ENCODE assay signal across 30 cellular contexts in genomic region chr1:67118191-67118590, GRCh38. TPM values are rescaled to one million over a fixed set of nuclear protein-coding genes. Genes with fewer than 3 reads are reported as not detected.
"Had no signal": no experiment of that assay in that cellular context is flagged by ENCODE, and none has a peak within 500 bp of the region (broad histone marks: within the 10 kb centered on the region; RNA-seq: fewer than 3 reads in every experiment).

No MANE protein-coding gene starts in this region.

- H3K36me3 Mint-ChIP-seq: activated naive CD4-positive, alpha-beta T cell treated with anti-CD3 and anti-CD28 coated beads, Interleukin-2, amount 10 ng/mL, durations not matched to agents 7 days and 5 days had no signal

- DNase-seq: activated CD4-positive, alpha-beta memory T cell treated with anti-CD3 and anti-CD28 coated beads, Interleukin-2, amount 10 ng/mL, durations not matched to agents 7 days and 5 days; activated CD4-positive, alpha-beta T cell treated with anti-CD3 and anti-CD28 coated beads for 48 hours; activated CD4-positive, CD25-positive, alpha-beta regulatory T cell; activated effector memory CD4-positive, alpha-beta T cell treated with Interleukin-2 at 50 U/mL for 16 hours; activated naive CD4-positive, alpha-beta T cell treated with anti-CD3 and anti-CD28 coated beads, Interleukin-2, amount 10 ng/mL, durations not matched to agents 7 days and 5 days; activated T-cell treated with anti-CD3 and anti-CD28 coated beads, Interleukin-2, amount 50 U/mL, for 72 hours; body of pancreas; cortex of kidney; endodermal cell; esophagus squamous epithelium; gastrocnemius medialis; head of caudate nucleus; hypothalamus; left colon; lower lobe of right lung; naive thymus-derived CD4-positive, alpha-beta T cell; posterior cingulate gyrus; sigmoid colon; stimulated activated CD4-positive, alpha-beta T cell treated with anti-CD3 and anti-CD28 coated beads, Interleukin-2, amount 100 ng/mL, for 48 hours; stimulated activated CD8-positive, alpha-beta memory T cell treated with anti-CD3 and anti-CD28 coated beads, Interleukin-4, amount 100 ng/mL, for 48 hours; stimulated activated naive B cell treated with anti-CD40 and anti-IgM and Interleukin-4, amounts not matched to agents 10 μg/mL and 1 μg/mL and 100 μg/mL, for 72 hours; transverse colon had no signal

- H3K27me3 Mint-ChIP-seq: naive thymus-derived CD4-positive, alpha-beta T cell; stimulated activated naive B cell treated with anti-CD40 and anti-IgM and Interleukin-4, amounts not matched to agents 10 μg/mL and 1 μg/mL and 100 μg/mL, for 72 hours had no signal

- H3K4me3 ChIP-seq: body of pancreas, cardiac muscle cell, esophagus squamous epithelium, gastrocnemius medialis, lower lobe of right lung, sigmoid colon, transverse colon, vagina had no signal

- H3K9me3 Mint-ChIP-seq: activated CD4-positive, alpha-beta memory T cell treated with anti-CD3 and anti-CD28 coated beads, Interleukin-2, amount 10 ng/mL, durations not matched to agents 7 days and 5 days; activated naive CD4-positive, alpha-beta T cell treated with anti-CD3 and anti-CD28 coated beads, Interleukin-2, amount 10 ng/mL, durations not matched to agents 7 days and 5 days; endodermal cell had no signal

- H3K27ac Mint-ChIP-seq: activated CD4-positive, alpha-beta memory T cell treated with anti-CD3 and anti-CD28 coated beads, Interleukin-2, amount 10 ng/mL, durations not matched to agents 7 days and 5 days; activated naive CD4-positive, alpha-beta T cell treated with anti-CD3 and anti-CD28 coated beads, Interleukin-2, amount 10 ng/mL, durations not matched to agents 7 days and 5 days; activated T-cell treated with anti-CD3 and anti-CD28 coated beads, Interleukin-2, amount 50 U/mL, for 72 hours; endodermal cell; naive thymus-derived CD4-positive, alpha-beta T cell; stimulated activated naive B cell treated with anti-CD40 and anti-IgM and Interleukin-4, amounts not matched to agents 10 μg/mL and 1 μg/mL and 100 μg/mL, for 72 hours had no signal

- H3K36me3 ChIP-seq: cardiac muscle cell, esophagus squamous epithelium, gastrocnemius medialis, lower lobe of right lung, sigmoid colon, transverse colon, vagina had no signal

- H3K4me1 ChIP-seq: body of pancreas, esophagus squamous epithelium, gastrocnemius medialis, lower lobe of right lung, sigmoid colon, transverse colon, vagina had no signal

- H3K27ac ChIP-seq: body of pancreas, cardiac muscle cell, esophagus squamous epithelium, gastrocnemius medialis, lower lobe of right lung, sigmoid colon, transverse colon, vagina had no signal

- H3K4me3 Mint-ChIP-seq: activated CD4-positive, alpha-beta memory T cell treated with anti-CD3 and anti-CD28 coated beads, Interleukin-2, amount 10 ng/mL, durations not matched to agents 7 days and 5 days; activated naive CD4-positive, alpha-beta T cell treated with anti-CD3 and anti-CD28 coated beads, Interleukin-2, amount 10 ng/mL, durations not matched to agents 7 days and 5 days; activated T-cell treated with anti-CD3 and anti-CD28 coated beads, Interleukin-2, amount 50 U/mL, for 72 hours; endodermal cell; neural crest cell; stimulated activated naive B cell treated with anti-CD40 and anti-IgM and Interleukin-4, amounts not matched to agents 10 μg/mL and 1 μg/mL and 100 μg/mL, for 72 hours had no signal

- H3K27me3 ChIP-seq: body of pancreas, cardiac muscle cell, esophagus squamous epithelium, gastrocnemius medialis, sigmoid colon, transverse colon, vagina had no signal

- H3K9me3 ChIP-seq: body of pancreas, sigmoid colon, vagina had no signal

- H3K4me1 Mint-ChIP-seq: activated CD4-positive, alpha-beta memory T cell treated with anti-CD3 and anti-CD28 coated beads, Interleukin-2, amount 10 ng/mL, durations not matched to agents 7 days and 5 days; endodermal cell; neural crest cell; stimulated activated naive B cell treated with anti-CD40 and anti-IgM and Interleukin-4, amounts not matched to agents 10 μg/mL and 1 μg/mL and 100 μg/mL, for 72 hours had no signal

- ATAC-seq: activated T-cell treated with anti-CD3 and anti-CD28 coated beads, Interleukin-2, amount 50 U/mL, for 72 hours; body of pancreas; gastrocnemius medialis; left colon; lower lobe of right lung; naive thymus-derived CD4-positive, alpha-beta T cell; stimulated activated naive B cell treated with anti-CD40 and anti-IgM and Interleukin-4, amounts not matched to agents 10 μg/mL and 1 μg/mL and 100 μg/mL, for 72 hours had no signal

RNA-seq across cellular contexts. Expression of gene C1orf141, which starts 16.6 kb away (rescaled TPM):
- total RNA-seq: activated CD4-positive, alpha-beta memory T cell treated with anti-CD3 and anti-CD28 coated beads, Interleukin-2, amount 10 ng/mL, durations not matched to agents 7 days and 5 days; body of pancreas; cardiac muscle cell; cerebellum; endodermal cell; esophagus squamous epithelium; gastrocnemius medialis; left colon; mesenteric fat pad; mucosa of gallbladder; naive thymus-derived CD4-positive, alpha-beta T cell; neural crest cell; omental fat pad; sigmoid colon; transverse colon; vagina had no signal
- polyA plus RNA-seq: cardiac muscle cell; naive thymus-derived CD4-positive, alpha-beta T cell; sigmoid colon had no signal

RNA-seq across cellular contexts. Expression of gene IL23R, which starts 48.1 kb away (rescaled TPM):
- total RNA-seq: cardiac muscle cell, cerebellum, endodermal cell, gastrocnemius medialis, mesenteric fat pad, neural crest cell, sigmoid colon, temporal lobe, vagina had no signal
- polyA plus RNA-seq: cardiac muscle cell had no signal
